Comparison of ENCODE assay signal across 8 cellular contexts in the genomic region with DNA sequence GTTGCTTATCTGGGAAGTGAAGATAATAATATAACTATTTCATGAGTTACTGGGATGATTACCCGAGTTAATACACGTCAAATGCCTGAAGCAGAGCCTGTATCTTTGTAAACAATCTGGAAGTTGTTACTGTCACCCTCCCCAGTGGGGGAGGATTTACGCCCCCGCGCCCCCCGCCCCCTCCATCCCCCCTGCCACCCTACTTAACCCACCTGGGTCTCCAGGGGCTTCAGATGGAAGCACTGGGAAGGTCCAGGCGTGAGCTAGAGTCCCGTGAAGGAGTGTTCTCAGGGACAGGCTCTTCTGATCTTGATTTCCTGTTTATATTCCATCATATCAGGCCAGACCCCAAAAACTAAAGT. TPM values are rescaled to one million over a fixed set of nuclear protein-coding genes. Genes with fewer than 3 reads are reported as not detected.
A peak's percentile ranks its signal among the peaks of the same experiment; 100 is the strongest.
DNase-seq lines count a peak whose midpoint lies in the region; ATAC-seq and TF ChIP-seq lines count a peak whose summit lies in the region.

No MANE protein-coding gene starts in this region.

- H3K9me2 ChIP-seq in SK-N-SH = no peaks in the 10 kb centered on the region

- intact Hi-C loops in activated CD8-positive, alpha-beta T cell treated with anti-CD3 and anti-CD28 coated beads for 36 hours (cut with micrococcal nuclease) = no loop called here
- intact Hi-C loops in stomach (cut with DNase I; ENCODE audit: low total_unique reads) = no loop called here

- H3K79me2 ChIP-seq in SK-N-SH (ENCODE audit: insufficient read depth) = peaks cover 36% of the 10 kb centered on the region

- H3K36me3 ChIP-seq in SK-N-SH (replicated peaks in 1 of 2; ENCODE audit: control insufficient read depth in 1 of 2, insufficient read depth in 2 of 2, low read length in 1 of 2) (peaks cover 1 to 9% of the 10 kb centered on the region in 2 experiments), stomach (peaks cover 5 to 14% (median 12%) of the 10 kb centered on the region in 4 donors)

- CTCF ChIA-PET in SK-N-SH (lab: Yijun Ruan, JAX) = interaction anchor here (1.3 to 4.5 kb wide), 3 partner anchors 12 to 171 kb away, joined by 3 to 48 read pairs (median 24); no protein-coding TSS in a partner anchor
- CTCF ChIA-PET in activated CD8-positive, alpha-beta T cell treated with anti-CD3 and anti-CD28 coated beads for 36 hours (lab: Charles Lee) = interaction anchor here (0.9 to 4.3 kb wide), 7 partner anchors 11 to 150 kb away, joined by 3 to 52 read pairs (median 4); a partner anchor contains a TSS

- peaks cover 0 to 6% of the 10 kb centered on the region in 2 experiments; a peak in 3 of 4 replicates for H3K4me1 ChIP-seq in SK-N-SH (ENCODE audit: control insufficient read depth in 1 of 2, insufficient read depth in 2 of 2, low read depth in 1 of 2, low read length in 1 of 2)
- H3K4me1 ChIP-seq in stomach = peaks cover 7 to 45% (median 27%) of the 10 kb centered on the region in 4 donors

- H3K4me1 Mint-ChIP-seq in activated CD8-positive, alpha-beta T cell treated with anti-CD3 and anti-CD28 coated beads for 36 hours (ENCODE audit: low read depth) = peaks cover 37% of the 10 kb centered on the region

- peak; percentile 61 for DNase-seq in SK-N-SH
- DNase-seq in activated CD8-positive, alpha-beta T cell treated with anti-CD3 and anti-CD28 coated beads for 36 hours = no peak
- DNase-seq in stomach = no peak
- no peak for DNase-seq in NCI-H345 (lab: John Stamatoyannopoulos, UW)
- DNase-seq in amygdala (lab: John Stamatoyannopoulos, UW) = no peak

- peak overlapping the region; percentile 99 for H3K4me2 ChIP-seq in SK-N-SH

- 41% methylated on average over 8 of the region's 8 CpGs for WGBS in SK-N-SH (ENCODE audit: low lambda C conversion rate)
- WGBS in stomach, 5 donors = 3 to 15% (median 13%) methylated on average over 8 of the region's 8 CpGs

- H3K27me3 ChIP-seq in SK-N-SH (ENCODE audit: insufficient read depth) (no peaks in the 10 kb centered on the region), stomach (no peaks in the 10 kb centered on the region)

- H3K27ac ChIP-seq in SK-N-SH (ENCODE audit: low read depth in 2 of 2, low read length in 1 of 2) (peak overlapping the region; percentile 41 to 51), stomach (peak overlapping the region in 4 of 5 donors; percentile 90 to 94 (median 92))

- TF ChIP-seq POLR2A in stomach (IDR thresholded peaks at IDR 0.05) = no peak

- peak overlapping the region; percentile 98 for H2AFZ ChIP-seq in SK-N-SH (ENCODE audit: low read depth)

- peak overlapping the region; percentile 94 for H3K27ac Mint-ChIP-seq in activated CD8-positive, alpha-beta T cell treated with anti-CD3 and anti-CD28 coated beads for 36 hours

- no peak for TF ChIP-seq CTCF in SK-N-SH (IDR thresholded peaks at IDR 0.05)
- peak; percentile 28 for TF ChIP-seq CTCF in activated CD8-positive, alpha-beta T cell treated with anti-CD3 and anti-CD28 coated beads for 36 hours (IDR thresholded peaks at IDR 0.05)
- no peak for TF ChIP-seq CTCF in stomach (IDR thresholded peaks at IDR 0.05)

- peaks cover 10% of the 10 kb centered on the region; the same call in 1 of the 2 replicates for H4K20me1 ChIP-seq in SK-N-SH (ENCODE audit: insufficient read depth)

- no peaks in the 10 kb centered on the region for H3K27me3 Mint-ChIP-seq in activated CD8-positive, alpha-beta T cell treated with anti-CD3 and anti-CD28 coated beads for 36 hours

- peak overlapping the region; percentile 80 for H3K4me3 Mint-ChIP-seq in activated CD8-positive, alpha-beta T cell treated with anti-CD3 and anti-CD28 coated beads for 36 hours

- no peaks in the 10 kb centered on the region for H3K9me3 Mint-ChIP-seq in activated CD8-positive, alpha-beta T cell treated with anti-CD3 and anti-CD28 coated beads for 36 hours

- no peak for ATAC-seq in SK-N-SH treated with all-trans-retinoic acid at 6 μM for 48 hours
- no peak for ATAC-seq in activated CD8-positive, alpha-beta T cell treated with anti-CD3 and anti-CD28 coated beads for 36 hours
- ATAC-seq in GM18511 (IDR thresholded peaks at IDR 0.05; ENCODE audit: unreplicated experiment) = no peak

- H3K9me3 ChIP-seq in SK-N-SH = no peaks in the 10 kb centered on the region
- H3K9me3 ChIP-seq in iPS-18c (ENCODE audit: control insufficient read depth, insufficient read depth, low read length) = peaks cover 2% of the 10 kb centered on the region
- no peaks in the 10 kb centered on the region for H3K9me3 ChIP-seq in stomach

- POLR2A ChIA-PET in SK-N-SH (lab: Yijun Ruan, JAX) = interaction anchor here (1.1 kb wide), 1 partner anchor 130 kb away, joined by 6 read pairs; no protein-coding TSS in a partner anchor
- POLR2A ChIA-PET in activated CD8-positive, alpha-beta T cell treated with anti-CD3 and anti-CD28 coated beads for 36 hours (lab: Charles Lee) = interaction anchor here (0.6 to 4.6 kb wide), 7 partner anchors 10 to 112 kb away, joined by 3 to 23 read pairs (median 8); a partner anchor contains a TSS

- peak overlapping the region; percentile 61; the same call in 1 of the 2 replicates for H3K9ac ChIP-seq in SK-N-SH

- no peak for TF ChIP-seq EP300 in SK-N-SH (IDR thresholded peaks at IDR 0.05; ENCODE audit: borderline replicate concordance in 1 of 2, low read depth in 1 of 2, low read length in 1 of 2)
- TF ChIP-seq EP300 in stomach (IDR thresholded peaks at IDR 0.05) = no peak

- H3K4me3 ChIP-seq in SK-N-SH (ENCODE audit: low read depth in 2 of 2, low read length in 1 of 2) (peak overlapping the region; percentile 93 to 94), iPS-18c (ENCODE audit: insufficient read depth, low read depth, low read length) (peak overlapping the region; percentile 83; the same call in 1 of the 2 replicates), stomach (peak overlapping the region; percentile 84 to 94 (median 87))

- H3K36me3 Mint-ChIP-seq in activated CD8-positive, alpha-beta T cell treated with anti-CD3 and anti-CD28 coated beads for 36 hours (ENCODE audit: low read depth) = peaks cover 15% of the 10 kb centered on the region

- TF ChIP-seq RAD21 in SK-N-SH (IDR thresholded peaks at IDR 0.05; ENCODE audit: low read length) = no peak

- H3F3A ChIP-seq in SK-N-SH (replicated peaks; ENCODE audit: insufficient read depth) = peaks cover 13% of the 10 kb centered on the region

TF ChIP-seq in SK-N-SH, 30 proteins besides CTCF, POLR2A, EP300 and RAD21 (continues in another document):
- TF ChIP-seq NRF1 (IDR thresholded peaks at IDR 0.05; ENCODE audit: low read depth, low read length) = no peak
- TF ChIP-seq YY1 (IDR thresholded peaks at IDR 0.05; ENCODE audit: low read depth) = no peak
- TF ChIP-seq, protein P1, sequence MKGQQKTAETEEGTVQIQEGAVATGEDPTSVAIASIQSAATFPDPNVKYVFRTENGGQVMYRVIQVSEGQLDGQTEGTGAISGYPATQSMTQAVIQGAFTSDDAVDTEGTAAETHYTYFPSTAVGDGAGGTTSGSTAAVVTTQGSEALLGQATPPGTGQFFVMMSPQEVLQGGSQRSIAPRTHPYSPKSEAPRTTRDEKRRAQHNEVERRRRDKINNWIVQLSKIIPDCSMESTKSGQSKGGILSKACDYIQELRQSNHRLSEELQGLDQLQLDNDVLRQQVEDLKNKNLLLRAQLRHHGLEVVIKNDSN (IDR thresholded peaks at IDR 0.05; ENCODE audit: borderline replicate concordance, low read depth) = no peak
- TF ChIP-seq, protein P2, sequence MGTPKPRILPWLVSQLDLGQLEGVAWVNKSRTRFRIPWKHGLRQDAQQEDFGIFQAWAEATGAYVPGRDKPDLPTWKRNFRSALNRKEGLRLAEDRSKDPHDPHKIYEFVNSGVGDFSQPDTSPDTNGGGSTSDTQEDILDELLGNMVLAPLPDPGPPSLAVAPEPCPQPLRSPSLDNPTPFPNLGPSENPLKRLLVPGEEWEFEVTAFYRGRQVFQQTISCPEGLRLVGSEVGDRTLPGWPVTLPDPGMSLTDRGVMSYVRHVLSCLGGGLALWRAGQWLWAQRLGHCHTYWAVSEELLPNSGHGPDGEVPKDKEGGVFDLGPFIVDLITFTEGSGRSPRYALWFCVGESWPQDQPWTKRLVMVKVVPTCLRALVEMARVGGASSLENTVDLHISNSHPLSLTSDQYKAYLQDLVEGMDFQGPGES (IDR thresholded peaks at IDR 0.05; ENCODE audit: low read depth, low read length) = no peak
- TF ChIP-seq GABPA (IDR thresholded peaks at IDR 0.05; ENCODE audit: low read depth) = no peak

TF ChIP-seq in SK-N-SH treated with all-trans-retinoic acid at 6 μM for 48 hours, 23 proteins besides CTCF, POLR2A, EP300 and RAD21 (continues in another document):
- TF ChIP-seq ZC3H10 (CRISPR knock-in tag; IDR thresholded peaks at IDR 0.05) = no peak

RNA-seq across cellular contexts. Expression of a gene that starts 0.7 kb away (rescaled TPM):
- polyA plus RNA-seq in SK-N-SH (2012; rRNA removed) (116 and 125 TPM in 2 replicates), stomach (100 to 1,000 TPM; 152 to 217 (median 162) TPM)
- 164 and 209 TPM in 2 replicates for polyA plus RNA-seq in SK-N-SH (2012; cell fraction: cytosol; rRNA removed)
- 32.6 and 73.5 TPM in 2 replicates for polyA plus RNA-seq in SK-N-SH (2012; cell fraction: nucleus; rRNA removed)
- 100 to 1,000 TPM; 357 to 368 TPM for total RNA-seq in activated CD8-positive, alpha-beta T cell treated with anti-CD3 and anti-CD28 coated beads for 36 hours
- 100 to 1,000 TPM in 2 of 5 donors, 10 to 100 TPM in 3; 18.1 to 140 (median 93.9) TPM for total RNA-seq in stomach

RNA-seq across cellular contexts. Expression of a gene that starts 49.9 kb away (rescaled TPM):
- polyA plus RNA-seq in SK-N-SH (2012; rRNA removed) = not detected in 2 replicates
- under 0.01 TPM in 1 of 2 replicates, not detected in the other for polyA plus RNA-seq in SK-N-SH (2012; cell fraction: cytosol; rRNA removed)
- polyA plus RNA-seq in SK-N-SH (2012; cell fraction: nucleus; rRNA removed) = 0.01 TPM in 2 replicates
- not detected for total RNA-seq in activated CD8-positive, alpha-beta T cell treated with anti-CD3 and anti-CD28 coated beads for 36 hours
- under 1 TPM in 2 of 5 donors, not detected in 3; under 0.01 to 0.45 TPM for total RNA-seq in stomach
- under 1 TPM in 1 of 3 donors, not detected in 2; 0.05 TPM for polyA plus RNA-seq in stomach
